28 cellular contexts compared by ENCODE assay signal in genomic region chr5:113005454-113005853, GRCh38. TPM values are rescaled to one million over a fixed set of nuclear protein-coding genes. Genes with fewer than 3 reads are reported as not detected.
DNase-seq lines count a peak whose midpoint lies in the region; ATAC-seq and TF ChIP-seq lines count a peak whose summit lies in the region.
"Had no signal": no experiment of that assay in that cellular context is flagged by ENCODE, and none has a peak within 500 bp of the region (broad histone marks: within the 10 kb centered on the region; RNA-seq: fewer than 3 reads in every experiment).

No MANE protein-coding gene starts in this region.

- no peak overlapping the region for H3K4me3 ChIP-seq in neural progenitor cell
- H3K4me3 ChIP-seq: coronary artery, GM12878, lung, SK-N-MC, skin epidermis had no signal

- no peak for TF ChIP-seq CTCF in neural progenitor cell (IDR thresholded peaks at IDR 0.05)

- H3K36me3 ChIP-seq in neural progenitor cell: peaks cover 27% of the 10 kb centered on the region

- no peak overlapping the region for H3K4me3 Mint-ChIP-seq in activated CD4-positive, alpha-beta memory T cell treated with anti-CD3 and anti-CD28 coated beads for 36 hours
- H3K4me3 Mint-ChIP-seq in activated CD4-positive, alpha-beta memory T cell treated with anti-CD3 and anti-CD28 coated beads, Interleukin-2, amount 10 ng/mL, durations not matched to agents 7 days and 5 days: no peak overlapping the region
- H3K4me3 Mint-ChIP-seq in neural progenitor cell: no peak overlapping the region
- H3K4me3 Mint-ChIP-seq: activated CD8-positive, alpha-beta T cell treated with anti-CD3 and anti-CD28 coated beads, Interleukin-2, amount 10 ng/mL, durations not matched to agents 7 days and 5 days; activated naive CD4-positive, alpha-beta T cell treated with anti-CD3 and anti-CD28 coated beads, Interleukin-2, amount 10 ng/mL, durations not matched to agents 7 days and 5 days; activated T-cell treated with anti-CD3 and anti-CD28 coated beads, Interleukin-2, amount 50 U/mL, for 4 hours; naive thymus-derived CD4-positive, alpha-beta T cell; stimulated activated naive CD8-positive, alpha-beta T cell treated with anti-CD3 and anti-CD28 coated beads, Interleukin-15, amount 100 ng/mL, for 72 hours; T-helper 2 cell treated with Interferon-gamma antibody and Interleukin-4, amounts not matched to agents 5 μg/mL and 100 μg/mL, for 36 hours; type B pancreatic cell had no signal

- peaks cover 4% of the 10 kb centered on the region for H4K20me1 ChIP-seq in neural progenitor cell (ENCODE audit: low read depth)

- H3F3A ChIP-seq in neural progenitor cell (ENCODE audit: low read depth): no peaks in the 10 kb centered on the region

- no peak for ATAC-seq in GM18517 (IDR thresholded peaks at IDR 0.05; ENCODE audit: unreplicated experiment)
- ATAC-seq: activated CD8-positive, alpha-beta T cell treated with anti-CD3 and anti-CD28 coated beads, Interleukin-2, amount 10 ng/mL, durations not matched to agents 7 days and 5 days; activated T-cell treated with anti-CD3 and anti-CD28 coated beads, Interleukin-2, amount 50 U/mL, for 4 hours; GM12878; naive thymus-derived CD4-positive, alpha-beta T cell; stimulated activated naive CD8-positive, alpha-beta T cell treated with anti-CD3 and anti-CD28 coated beads, Interleukin-15, amount 100 ng/mL, for 72 hours had no signal

- H3K27ac Mint-ChIP-seq in activated CD4-positive, alpha-beta memory T cell treated with anti-CD3 and anti-CD28 coated beads for 36 hours: peak overlapping the region; percentile 18
- no peak overlapping the region for H3K27ac Mint-ChIP-seq in activated CD4-positive, alpha-beta memory T cell treated with anti-CD3 and anti-CD28 coated beads, Interleukin-2, amount 10 ng/mL, durations not matched to agents 7 days and 5 days
- H3K27ac Mint-ChIP-seq in neural progenitor cell: no peak overlapping the region
- H3K27ac Mint-ChIP-seq: activated CD8-positive, alpha-beta T cell treated with anti-CD3 and anti-CD28 coated beads, Interleukin-2, amount 10 ng/mL, durations not matched to agents 7 days and 5 days; activated naive CD4-positive, alpha-beta T cell treated with anti-CD3 and anti-CD28 coated beads, Interleukin-2, amount 10 ng/mL, durations not matched to agents 7 days and 5 days; T-helper 2 cell treated with Interferon-gamma antibody and Interleukin-4, amounts not matched to agents 5 μg/mL and 100 μg/mL, for 36 hours; type B pancreatic cell had no signal

- H3K4me1 ChIP-seq in neural progenitor cell: no peaks in the 10 kb centered on the region

- CTCF ChIA-PET in activated CD4-positive, alpha-beta memory T cell treated with anti-CD3 and anti-CD28 coated beads for 36 hours (lab: Charles Lee): interaction anchor here (4.5 kb wide), 1 partner anchor 10 kb away, joined by 40 read pairs; no protein-coding TSS in a partner anchor
- CTCF ChIA-PET in activated CD4-positive, alpha-beta memory T cell treated with anti-CD3 and anti-CD28 coated beads, Interleukin-2, amount 10 ng/mL, durations not matched to agents 7 days and 5 days (lab: Charles Lee): interaction anchor here (2.9 kb wide), 1 partner anchor 9 kb away, joined by 17 read pairs; no protein-coding TSS in a partner anchor

- H3K9ac ChIP-seq in neural progenitor cell: no peak overlapping the region

- DNase-seq in activated CD4-positive, alpha-beta memory T cell treated with anti-CD3 and anti-CD28 coated beads for 36 hours: no peak
- no peak for DNase-seq in activated CD4-positive, alpha-beta memory T cell treated with anti-CD3 and anti-CD28 coated beads, Interleukin-2, amount 10 ng/mL, durations not matched to agents 7 days and 5 days
- DNase-seq in amniotic epithelial cell (ENCODE audit: low read depth): peak; percentile 80
- DNase-seq in fibroblast of peridontal ligament (ENCODE audit: extremely low read depth): peak; percentile 43
- no peak for DNase-seq in NCI-H446 treated with DMSO at 0.1 percent for 48 hours (lab: John Stamatoyannopoulos, UW)
- no peak for DNase-seq in neural progenitor cell (ENCODE audit: low spot score)
- DNase-seq in AG08395 (ENCODE audit: low spot score): no peak
- DNase-seq: activated CD8-positive, alpha-beta T cell treated with anti-CD3 and anti-CD28 coated beads, Interleukin-2, amount 10 ng/mL, durations not matched to agents 7 days and 5 days; activated naive CD4-positive, alpha-beta T cell treated with anti-CD3 and anti-CD28 coated beads, Interleukin-2, amount 10 ng/mL, durations not matched to agents 7 days and 5 days; activated T-cell treated with anti-CD3 and anti-CD28 coated beads, Interleukin-2, amount 50 U/mL, for 4 hours; aorta; DMS 273 treated with DMSO at 0.1 percent for 48 hours; GF-D8; glutamatergic neuron; naive thymus-derived CD4-positive, alpha-beta T cell; NCI-H187 treated with DMSO at 0.1 percent for 48 hours; NCI-H2227 treated with DMSO at 0.1 percent for 48 hours; stimulated activated CD4-positive, alpha-beta T cell treated with anti-CD3 and anti-CD28 coated beads, Interleukin-2, amount 100 ng/mL, for 48 hours; stimulated activated naive CD8-positive, alpha-beta T cell treated with anti-CD3 and anti-CD28 coated beads, Interleukin-15, amount 100 ng/mL, for 72 hours had no signal

- POLR2A ChIA-PET in activated CD4-positive, alpha-beta memory T cell treated with anti-CD3 and anti-CD28 coated beads for 36 hours (lab: Charles Lee): no interaction called here
- POLR2A ChIA-PET in activated CD4-positive, alpha-beta memory T cell treated with anti-CD3 and anti-CD28 coated beads, Interleukin-2, amount 10 ng/mL, durations not matched to agents 7 days and 5 days (lab: Charles Lee): no interaction called here

- H2AFZ ChIP-seq in neural progenitor cell (replicated peaks): no peak overlapping the region

- H3K79me2 ChIP-seq in neural progenitor cell (ENCODE audit: low read depth): peaks cover 7% of the 10 kb centered on the region

- H3K36me3 Mint-ChIP-seq in activated CD4-positive, alpha-beta memory T cell treated with anti-CD3 and anti-CD28 coated beads for 36 hours: peaks cover 32% of the 10 kb centered on the region
- H3K36me3 Mint-ChIP-seq in activated CD4-positive, alpha-beta memory T cell treated with anti-CD3 and anti-CD28 coated beads, Interleukin-2, amount 10 ng/mL, durations not matched to agents 7 days and 5 days (ENCODE audit: low read depth): peaks cover 63% of the 10 kb centered on the region
- peaks cover 34% of the 10 kb centered on the region for H3K36me3 Mint-ChIP-seq in neural progenitor cell

- H3K27ac ChIP-seq in neural progenitor cell: no peak overlapping the region
- H3K27ac ChIP-seq: C4-2B, coronary artery, SK-N-MC, skin epidermis had no signal

- H3K9me3 ChIP-seq in neural progenitor cell (ENCODE audit: low read depth): no peaks in the 10 kb centered on the region

- no peaks in the 10 kb centered on the region for H3K27me3 ChIP-seq in neural progenitor cell

- H3K4me1 Mint-ChIP-seq in activated CD4-positive, alpha-beta memory T cell treated with anti-CD3 and anti-CD28 coated beads for 36 hours (ENCODE audit: low read depth): peaks cover 9% of the 10 kb centered on the region
- peaks cover 14% of the 10 kb centered on the region for H3K4me1 Mint-ChIP-seq in activated CD4-positive, alpha-beta memory T cell treated with anti-CD3 and anti-CD28 coated beads, Interleukin-2, amount 10 ng/mL, durations not matched to agents 7 days and 5 days
- H3K4me1 Mint-ChIP-seq in neural progenitor cell: no peaks in the 10 kb centered on the region
- H3K4me1 Mint-ChIP-seq: activated naive CD4-positive, alpha-beta T cell treated with anti-CD3 and anti-CD28 coated beads, Interleukin-2, amount 10 ng/mL, durations not matched to agents 7 days and 5 days had no signal

- intact Hi-C loops in activated CD4-positive, alpha-beta memory T cell treated with anti-CD3 and anti-CD28 coated beads for 36 hours (cut with micrococcal nuclease): no loop called here

- no peak overlapping the region for H3K4me2 ChIP-seq in neural progenitor cell

- H3K9me3 Mint-ChIP-seq in activated CD4-positive, alpha-beta memory T cell treated with anti-CD3 and anti-CD28 coated beads for 36 hours: no peaks in the 10 kb centered on the region
- no peaks in the 10 kb centered on the region for H3K9me3 Mint-ChIP-seq in activated CD4-positive, alpha-beta memory T cell treated with anti-CD3 and anti-CD28 coated beads, Interleukin-2, amount 10 ng/mL, durations not matched to agents 7 days and 5 days
- H3K9me3 Mint-ChIP-seq in neural progenitor cell: no peaks in the 10 kb centered on the region
- H3K9me3 Mint-ChIP-seq: activated naive CD4-positive, alpha-beta T cell treated with anti-CD3 and anti-CD28 coated beads, Interleukin-2, amount 10 ng/mL, durations not matched to agents 7 days and 5 days; activated T-cell treated with anti-CD3 and anti-CD28 coated beads, Interleukin-2, amount 50 U/mL, for 4 hours; naive thymus-derived CD4-positive, alpha-beta T cell; stimulated activated naive CD8-positive, alpha-beta T cell treated with anti-CD3 and anti-CD28 coated beads, Interleukin-15, amount 100 ng/mL, for 72 hours; T-helper 2 cell treated with Interferon-gamma antibody and Interleukin-4, amounts not matched to agents 5 μg/mL and 100 μg/mL, for 36 hours; type B pancreatic cell had no signal

- no peaks in the 10 kb centered on the region for H3K27me3 Mint-ChIP-seq in activated CD4-positive, alpha-beta memory T cell treated with anti-CD3 and anti-CD28 coated beads for 36 hours
- no peaks in the 10 kb centered on the region for H3K27me3 Mint-ChIP-seq in activated CD4-positive, alpha-beta memory T cell treated with anti-CD3 and anti-CD28 coated beads, Interleukin-2, amount 10 ng/mL, durations not matched to agents 7 days and 5 days
- H3K27me3 Mint-ChIP-seq in neural progenitor cell (ENCODE audit: insufficient read depth, low read depth): no peaks in the 10 kb centered on the region
- H3K27me3 Mint-ChIP-seq: activated naive CD4-positive, alpha-beta T cell treated with anti-CD3 and anti-CD28 coated beads, Interleukin-2, amount 10 ng/mL, durations not matched to agents 7 days and 5 days; naive thymus-derived CD4-positive, alpha-beta T cell; stimulated activated naive CD8-positive, alpha-beta T cell treated with anti-CD3 and anti-CD28 coated beads, Interleukin-15, amount 100 ng/mL, for 72 hours; type B pancreatic cell had no signal

RNA-seq across cellular contexts. Expression of gene DCP2, which starts 28.9 kb away (rescaled TPM):
- total RNA-seq in activated CD4-positive, alpha-beta memory T cell treated with anti-CD3 and anti-CD28 coated beads for 36 hours: 100 to 1,000 TPM; 102 TPM
- 100 to 1,000 TPM; 135 to 138 TPM for total RNA-seq in activated CD4-positive, alpha-beta memory T cell treated with anti-CD3 and anti-CD28 coated beads, Interleukin-2, amount 10 ng/mL, durations not matched to agents 7 days and 5 days
- total RNA-seq in neural progenitor cell (ENCODE audit: low replicate concordance): 123 and 174 TPM in 2 replicates

Comparison
In these comparisons a context has a peak if more than half of its experiments do, and no peak if none do; other contexts are left out.
1. DNase-seq: peak in amniotic epithelial cell (single experiment) and fibroblast of peridontal ligament (single experiment); none in activated CD4-positive, alpha-beta memory T cell treated with anti-CD3 and anti-CD28 coated beads for 36 hours (single experiment), activated CD4-positive, alpha-beta memory T cell treated with anti-CD3 and anti-CD28 coated beads, Interleukin-2, amount 10 ng/mL, durations not matched to agents 7 days and 5 days (single experiment), NCI-H446 treated with DMSO at 0.1 percent for 48 hours (single experiment), neural progenitor cell (single experiment) and AG08395 (single experiment).